ENCODE assay signal across 11 cellular contexts in the genomic region with DNA sequence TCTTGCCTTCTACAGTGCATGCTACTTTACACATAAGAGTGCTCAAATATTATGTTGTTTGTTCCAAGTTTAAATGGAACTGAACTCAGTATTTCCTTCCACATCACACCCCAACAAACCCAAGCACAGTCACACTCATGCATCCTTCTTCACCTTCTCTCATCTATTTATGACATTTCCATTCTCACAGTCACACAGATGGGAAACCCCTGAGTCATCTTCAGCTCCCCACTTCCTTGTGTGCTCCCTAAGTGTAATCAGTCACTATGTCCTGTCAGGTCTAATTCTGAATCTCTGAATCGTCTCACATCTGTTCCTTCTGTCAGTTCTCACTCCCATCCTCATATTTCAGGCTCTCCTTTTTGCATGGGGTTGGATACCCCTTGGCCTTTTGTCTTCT.
DNase-seq lines count a peak whose midpoint lies in the region; ATAC-seq and TF ChIP-seq lines count a peak whose summit lies in the region.
"Had no signal": no experiment of that assay in that cellular context is flagged by ENCODE, and none has a peak within 500 bp of the region (broad histone marks: within the 10 kb centered on the region; RNA-seq: fewer than 3 reads in every experiment).

No MANE protein-coding gene starts in this region.

- H3K9ac ChIP-seq in MM.1S (ENCODE audit: low read length) (no peak overlapping the region), smooth muscle cell (ENCODE audit: low read depth) (no peak overlapping the region)

- WGBS in smooth muscle cell (ENCODE audit: low lambda C conversion rate) = 83% methylated on average over 1 of the region's 1 CpG

- H3F3A ChIP-seq in MM.1S (ENCODE audit: insufficient read depth, low read length) = no peaks in the 10 kb centered on the region
- no peaks in the 10 kb centered on the region for H3F3A ChIP-seq in smooth muscle cell (ENCODE audit: low read depth)

- H3K4me2 ChIP-seq in MM.1S (ENCODE audit: low read depth, low read length) = no peak overlapping the region
- no peak overlapping the region for H3K4me2 ChIP-seq in smooth muscle cell

- TF ChIP-seq CTCF in GM20000 (IDR thresholded peaks at IDR 0.05; ENCODE audit: extremely low read depth, missing control alignments) (no peak), MM.1S (IDR thresholded peaks at IDR 0.05; ENCODE audit: low read length) (no peak), smooth muscle cell (IDR thresholded peaks at IDR 0.05; ENCODE audit: borderline replicate concordance, insufficient read depth, poor library complexity, severe bottlenecking) (no peak)

- DNase-seq in GM20000 (ENCODE audit: low spot score) = peak; percentile 12
- DNase-seq in MM.1S = peak; percentile 7
- no peak for DNase-seq in kidney glomerular epithelial cell (lab: John Stamatoyannopoulos, UW)
- no peak for DNase-seq in T-helper 9 cell
- DNase-seq in NK-92 (lab: John Stamatoyannopoulos, UW; ENCODE audit: unreplicated experiment) = no peak
- no peak for DNase-seq in smooth muscle cell (lab: John Stamatoyannopoulos, UW; ENCODE audit: unreplicated experiment)
- DNase-seq: activated T-cell treated with anti-CD3 and anti-CD28 coated beads, Interleukin-2, amount 50 U/mL, for 72 hours; NK-92 treated with Interleukin-12 subunit alpha and Interleukin-12 subunit beta, amount 100 ng/mL, for 24 hours had no signal

- ATAC-seq in GM18499 (IDR thresholded peaks at IDR 0.05; ENCODE audit: insufficient read depth, unreplicated experiment) = peak; percentile 79
- ATAC-seq in HG02981 (IDR thresholded peaks at IDR 0.05; ENCODE audit: unreplicated experiment) = peak; percentile 68
- ATAC-seq: activated T-cell treated with anti-CD3 and anti-CD28 coated beads, Interleukin-2, amount 50 U/mL, for 72 hours had no signal

- H2AFZ ChIP-seq in MM.1S (ENCODE audit: low read length) (0 out of 2 replicates have a peak overlapping the region, but pooled peaks have one; percentile 24), smooth muscle cell (ENCODE audit: low read depth) (no peak overlapping the region)

- H4K20me1 ChIP-seq in MM.1S (ENCODE audit: insufficient read depth, low read length) (no peaks in the 10 kb centered on the region), smooth muscle cell (ENCODE audit: low read depth) (no peaks in the 10 kb centered on the region)

- H3K9me3 ChIP-seq in MM.1S (replicated peaks; ENCODE audit: insufficient read depth, low read length) (no peaks in the 10 kb centered on the region), smooth muscle cell (replicated peaks; ENCODE audit: low read depth) (no peaks in the 10 kb centered on the region)

- no peaks in the 10 kb centered on the region for H3K27me3 ChIP-seq in MM.1S (replicated peaks; ENCODE audit: insufficient read depth, low read length)
- H3K27me3 ChIP-seq in smooth muscle cell (ENCODE audit: low read depth) = no peaks in the 10 kb centered on the region

- no peaks in the 10 kb centered on the region for H3K79me2 ChIP-seq in MM.1S (ENCODE audit: low read length)
- no peaks in the 10 kb centered on the region for H3K79me2 ChIP-seq in smooth muscle cell (ENCODE audit: low read depth)

- no peak overlapping the region for H3K4me3 ChIP-seq in MM.1S (ENCODE audit: low read length)
- H3K4me3 ChIP-seq in smooth muscle cell = no peak overlapping the region
- H3K4me3 ChIP-seq: skin epidermis had no signal

- H3K9me2 ChIP-seq in MM.1S (replicated peaks; ENCODE audit: insufficient read depth, low read length) = no peaks in the 10 kb centered on the region

- H3K36me3 ChIP-seq in MM.1S (replicated peaks; ENCODE audit: insufficient read depth, low read length) (no peaks in the 10 kb centered on the region), smooth muscle cell (ENCODE audit: low read depth) (no peaks in the 10 kb centered on the region)

- H3K27ac ChIP-seq in MM.1S (ENCODE audit: low read length) (no peak overlapping the region), smooth muscle cell (ENCODE audit: low read depth) (no peak overlapping the region)
- H3K27ac ChIP-seq: skin epidermis had no signal

- H3K4me1 ChIP-seq in MM.1S (ENCODE audit: low read length) (no peaks in the 10 kb centered on the region; the same call in 1 of the 2 replicates), smooth muscle cell (ENCODE audit: low read depth) (no peaks in the 10 kb centered on the region)

Comparison
In these comparisons a context has a peak if more than half of its experiments do, and no peak if none do; other contexts are left out.
1. DNase-seq: peak in GM20000 (single experiment) and MM.1S (single experiment); none in kidney glomerular epithelial cell (single experiment), T-helper 9 cell (single experiment), NK-92 (single experiment) and smooth muscle cell (single experiment).